ENCODE assay signal across 20 cellular contexts in the genomic region with DNA sequence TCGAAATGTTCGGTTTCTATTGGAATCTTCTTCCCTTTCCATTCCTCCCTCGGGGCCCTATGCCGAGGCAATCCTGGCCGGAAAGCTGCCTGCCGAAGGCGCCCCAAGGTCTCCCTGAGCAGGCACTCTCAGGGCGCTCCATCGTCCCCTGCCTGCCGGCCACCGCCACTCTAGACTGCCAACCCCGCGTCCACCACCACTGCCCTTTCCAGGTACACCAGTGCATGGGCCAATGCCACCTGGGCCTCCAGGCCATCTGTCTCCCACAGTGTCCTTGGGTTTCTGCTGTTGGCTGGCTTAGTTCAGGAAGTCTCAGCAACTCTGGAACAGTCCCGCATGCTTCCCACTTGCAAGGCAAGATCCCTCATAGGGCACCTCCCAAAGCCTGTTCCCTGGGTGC. TPM values are rescaled to one million over a fixed set of nuclear protein-coding genes. Genes with fewer than 3 reads are reported as not detected.
DNase-seq lines count a peak whose midpoint lies in the region; ATAC-seq and TF ChIP-seq lines count a peak whose summit lies in the region.
"Had no signal": no experiment of that assay in that cellular context is flagged by ENCODE, and none has a peak within 500 bp of the region (broad histone marks: within the 10 kb centered on the region; RNA-seq: fewer than 3 reads in every experiment).

No MANE protein-coding gene starts in this region.

- in situ Hi-C loops in mammary epithelial cell (cut with MboI; ENCODE audit: low sequenced_read_pairs in 2 of 2): loop anchor here (25.0 kb wide), 1 partner anchor 138 kb away; no protein-coding TSS in a partner anchor

- H3K4me1 Mint-ChIP-seq in MCF 10A (ENCODE audit: insufficient read depth, unreplicated experiment): peaks cover 61% of the 10 kb centered on the region
- H3K4me1 Mint-ChIP-seq: CD4-positive, CD25-positive, alpha-beta regulatory T cell had no signal

- no peaks in the 10 kb centered on the region for H3K79me2 ChIP-seq in mammary epithelial cell (ENCODE audit: insufficient read depth, low read length)

- H3K9me3 ChIP-seq in mammary epithelial cell (replicated peaks; ENCODE audit: insufficient read depth, low read length): peaks cover 13% of the 10 kb centered on the region

- no peak overlapping the region for H2AFZ ChIP-seq in mammary epithelial cell (ENCODE audit: low read depth, low read length)

- no peak overlapping the region for H3K4me3 ChIP-seq in mammary epithelial cell (replicated peaks in 1 of 3; ENCODE audit: insufficient read depth in 1 of 3, low read depth in 2 of 3, low read length in 3 of 3)
- H3K4me3 ChIP-seq: HAP-1 had no signal

- no peak overlapping the region for H3K9ac ChIP-seq in mammary epithelial cell (ENCODE audit: insufficient read depth, low read length)

- no peaks in the 10 kb centered on the region for H3K27me3 ChIP-seq in mammary epithelial cell (ENCODE audit: insufficient read depth, low read length)

- no TSS peak for BruUV-seq in MCF 10A (replicated peaks; lab: Mats Ljungman, UMichigan)
- no TSS peak for BruUV-seq in mammary epithelial cell (replicated peaks; lab: Mats Ljungman, UMichigan)

- dilution Hi-C loops in mammary epithelial cell (cut with HindIII; ENCODE audit: low sequenced_read_pairs): no loop called here

- no peaks in the 10 kb centered on the region for H3K36me3 Mint-ChIP-seq in MCF 10A (ENCODE audit: insufficient read depth, unreplicated experiment)
- H3K36me3 Mint-ChIP-seq: CD4-positive, CD25-positive, alpha-beta regulatory T cell; T-cell had no signal

- no peaks in the 10 kb centered on the region for H3K27me3 Mint-ChIP-seq in MCF 10A (ENCODE audit: insufficient read depth, unreplicated experiment)

- POLR2A ChIA-PET in MCF 10A (lab: Yijun Ruan, JAX) (no interaction called here), RWPE1 (lab: Yijun Ruan, JAX; ENCODE audit: low non-redundant PET) (no interaction called here)

- DNase-seq in MCF 10A (ENCODE audit: unreplicated experiment) (no peak), mammary epithelial cell (no peak), RWPE1 (ENCODE audit: low spot score) (no peak), left lobe of liver (ENCODE audit: low spot score) (peak; percentile 4), NCI-H1105 treated with DMSO at 0.1 percent for 48 hours (lab: John Stamatoyannopoulos, UW) (no peak), dermis blood vessel endothelial cell (no peak), GOT3 (lab: John Stamatoyannopoulos, UW) (no peak)
- DNase-seq: CD4-positive, CD25-positive, alpha-beta regulatory T cell; COR-L47; DMS 273 treated with DMSO at 0.1 percent for 48 hours; NCI-H1436; NCI-H2029; NCI-H446 treated with DMSO at 0.1 percent for 48 hours; NCI-H69; SHP77 treated with DMSO at 0.1 percent for 48 hours; T-cell had no signal

- ATAC-seq in left lobe of liver: no peak
- ATAC-seq in GM18873 (IDR thresholded peaks at IDR 0.05; ENCODE audit: low FRiP score, unreplicated experiment): no peak
- ATAC-seq: T-cell had no signal

- no peaks in the 10 kb centered on the region for H3K9me3 Mint-ChIP-seq in MCF 10A (ENCODE audit: unreplicated experiment)
- H3K9me3 Mint-ChIP-seq: T-cell had no signal

- peak overlapping the region; percentile 33 for H3K27ac Mint-ChIP-seq in MCF 10A (ENCODE audit: low read depth, unreplicated experiment)
- H3K27ac Mint-ChIP-seq: CD4-positive, CD25-positive, alpha-beta regulatory T cell; T-cell had no signal

- H4K20me1 ChIP-seq in mammary epithelial cell (ENCODE audit: insufficient read depth, low read length): no peaks in the 10 kb centered on the region

- no peak overlapping the region for H3K4me2 ChIP-seq in mammary epithelial cell (ENCODE audit: insufficient read depth, low read depth, low read length)

- H3K4me3 Mint-ChIP-seq in MCF 10A (ENCODE audit: unreplicated experiment): no peak overlapping the region
- H3K4me3 Mint-ChIP-seq: CD4-positive, CD25-positive, alpha-beta regulatory T cell; T-cell had no signal

- WGBS in mammary epithelial cell (ENCODE audit: low coverage, missing lambda C conversion rate): over 99% methylated on average over 12 of the region's 14 CpGs

- CTCF ChIA-PET in MCF 10A (lab: Yijun Ruan, JAX) (interaction anchor here (1.3 to 2.4 kb wide), 2 partner anchors 11 to 150 kb away, joined by 3 to 6 read pairs; no protein-coding TSS in a partner anchor), mammary epithelial cell (lab: Charles Lee; ENCODE audit: low non-redundant PET) (no interaction called here), RWPE1 (lab: Yijun Ruan, JAX) (no interaction called here)

- TF ChIP-seq CTCF in MCF 10A (IDR thresholded peaks at IDR 0.05; ENCODE audit: unreplicated experiment): no peak
- TF ChIP-seq CTCF in mammary epithelial cell (conservative IDR thresholded peaks at IDR 0.05 in 1 of 2, IDR thresholded peaks at IDR 0.05 in 1 of 2; ENCODE audit: extremely low read depth in 1 of 2, insufficient read depth in 1 of 2, low read depth in 1 of 2, low read length in 2 of 2): no peak
- TF ChIP-seq CTCF in RWPE1 (conservative IDR thresholded peaks at IDR 0.05; ENCODE audit: low read depth): no peak

- peaks cover 38% of the 10 kb centered on the region for H3K4me1 ChIP-seq in mammary epithelial cell (ENCODE audit: insufficient read depth, low read length)

- no peaks in the 10 kb centered on the region for H3K36me3 ChIP-seq in mammary epithelial cell (ENCODE audit: insufficient read depth, low read length)
- H3K36me3 ChIP-seq: HAP-1 had no signal

- intact Hi-C loops in MCF 10A (cut with micrococcal nuclease): no loop called here
- intact Hi-C loops in mammary epithelial cell (cut with micrococcal nuclease): no loop called here

- no peak overlapping the region for H3K27ac ChIP-seq in mammary epithelial cell (ENCODE audit: insufficient read depth, low read depth, low read length)
- H3K27ac ChIP-seq in RWPE1: peak overlapping the region; percentile 98
- H3K27ac ChIP-seq: 22Rv1 had no signal

RNA-seq across cellular contexts. Expression of gene CTAG1A, which starts 14.6 kb away (rescaled TPM):
- not detected in 2 replicates for total RNA-seq in MCF 10A (2022)
- not detected for total RNA-seq in mammary epithelial cell
- polyA plus RNA-seq in mammary epithelial cell: not detected
- not detected for polyA minus RNA-seq in mammary epithelial cell
- not detected for total RNA-seq in left lobe of liver
- total RNA-seq in dermis blood vessel endothelial cell: not detected in 2 replicates
- total RNA-seq: CD4-positive, CD25-positive, alpha-beta regulatory T cell; T-cell had no signal
- polyA plus RNA-seq: AG04450; CD4-positive, CD25-positive, alpha-beta regulatory T cell had no signal

RNA-seq across cellular contexts. Expression of gene CTAG1B, which starts 19.6 kb away (rescaled TPM):
- total RNA-seq in MCF 10A (2022) (not detected in 2 replicates), mammary epithelial cell (not detected), left lobe of liver (not detected), dermis blood vessel endothelial cell (not detected in 2 replicates)
- not detected for polyA plus RNA-seq in mammary epithelial cell
- polyA minus RNA-seq in mammary epithelial cell: not detected
- total RNA-seq: CD4-positive, CD25-positive, alpha-beta regulatory T cell; T-cell had no signal
- polyA plus RNA-seq: AG04450; CD4-positive, CD25-positive, alpha-beta regulatory T cell had no signal

RNA-seq across cellular contexts. Expression of gene IKBKG, which starts 52.1 kb away (rescaled TPM):
- total RNA-seq in MCF 10A (2022) (29.3 and 32.1 TPM in 2 replicates), mammary epithelial cell (10 to 100 TPM; 11.2 to 31.4 TPM), left lobe of liver (69.0 TPM), dermis blood vessel endothelial cell (15.5 and 22.1 TPM in 2 replicates)
- 27.0 TPM for polyA plus RNA-seq in mammary epithelial cell
- 12.4 TPM for polyA minus RNA-seq in mammary epithelial cell

RNA-seq across cellular contexts. Expression of gene G6PD, which starts 52.9 kb away (rescaled TPM):
- total RNA-seq in MCF 10A (2022): 42.1 and 49.5 TPM in 2 replicates
- 100 to 1,000 TPM in 1 of 2 donors, 10 to 100 TPM in 1; 77.2 to 124 TPM for total RNA-seq in mammary epithelial cell
- 150 TPM for polyA plus RNA-seq in mammary epithelial cell
- 115 TPM for polyA minus RNA-seq in mammary epithelial cell
- total RNA-seq in left lobe of liver: 5.6 TPM
- 29.1 and 117 TPM in 2 replicates for total RNA-seq in dermis blood vessel endothelial cell

RNA-seq across cellular contexts. Expression of gene CTAG2, which starts 53.8 kb away (rescaled TPM):
- not detected in 2 replicates for total RNA-seq in MCF 10A (2022)
- not detected for total RNA-seq in mammary epithelial cell
- polyA plus RNA-seq in mammary epithelial cell: not detected
- not detected for polyA minus RNA-seq in mammary epithelial cell
- not detected for total RNA-seq in left lobe of liver
- total RNA-seq in dermis blood vessel endothelial cell: not detected in 2 replicates
- total RNA-seq: CD4-positive, CD25-positive, alpha-beta regulatory T cell had no signal
- polyA plus RNA-seq: AG04450; CD4-positive, CD25-positive, alpha-beta regulatory T cell had no signal
